In genomic region chr2:18272148-18272494, GRCh38 we compare ENCODE assay signal across 21 cellular contexts.
"Had no signal": no experiment of that assay in that cellular context is flagged by ENCODE, and none has a peak within 500 bp of the region (broad histone marks: within the 10 kb centered on the region; RNA-seq: fewer than 3 reads in every experiment).

No MANE protein-coding gene starts in this region.

- H3K27ac ChIP-seq: dorsolateral prefrontal cortex, neutrophil, parathyroid adenoma, prostate gland, right atrium auricular region, skin epidermis, stomach, thyroid gland, vagina had no signal

- FAIRE-seq: frontal cortex had no signal

- H3K4me1 ChIP-seq: parathyroid adenoma, prostate gland, right atrium auricular region, stomach, thyroid gland, vagina had no signal

- H3K36me3 Mint-ChIP-seq: immature natural killer cell; memory B cell; natural killer cell; stimulated activated naive B cell treated with anti-CD40 and anti-IgM and Interleukin-4, amounts not matched to agents 10 μg/mL and 1 μg/mL and 100 μg/mL, for 72 hours had no signal

- H3K9me3 Mint-ChIP-seq: memory B cell; stimulated activated naive B cell treated with anti-CD40 and anti-IgM and Interleukin-4, amounts not matched to agents 10 μg/mL and 1 μg/mL and 100 μg/mL, for 72 hours had no signal

- H3K9me3 ChIP-seq: neutrophil, prostate gland, right atrium auricular region, stomach, thyroid gland, vagina had no signal

- H3K27ac Mint-ChIP-seq: immature natural killer cell; memory B cell; natural killer cell; stimulated activated naive B cell treated with anti-CD40 and anti-IgM and Interleukin-4, amounts not matched to agents 10 μg/mL and 1 μg/mL and 100 μg/mL, for 72 hours had no signal

- H3K9ac ChIP-seq: parathyroid adenoma had no signal

- H3K4me1 Mint-ChIP-seq: immature natural killer cell; memory B cell; natural killer cell; stimulated activated naive B cell treated with anti-CD40 and anti-IgM and Interleukin-4, amounts not matched to agents 10 μg/mL and 1 μg/mL and 100 μg/mL, for 72 hours had no signal

- DNase-seq: dorsolateral prefrontal cortex; effector CD4-positive, alpha-beta T cell; hypothalamus; immature natural killer cell; islet precursor cell; natural killer cell; stimulated activated CD4-positive, alpha-beta T cell treated with anti-CD3 and anti-CD28 coated beads, Interleukin-15, amount 100 ng/mL, for 24 hours; stimulated activated CD4-positive, alpha-beta T cell treated with anti-CD3 and anti-CD28 coated beads, Interleukin-2, amount 100 ng/mL, for 48 hours; stimulated activated naive B cell treated with anti-CD40 and anti-IgM and Interleukin-4, amounts not matched to agents 10 μg/mL and 1 μg/mL and 100 μg/mL, for 72 hours; stomach; thyroid gland; trophoblast cell had no signal

- H3K27me3 ChIP-seq: neutrophil, right atrium auricular region, stomach, thyroid gland, vagina had no signal

- H3K4me3 Mint-ChIP-seq: immature natural killer cell; memory B cell; natural killer cell; stimulated activated naive B cell treated with anti-CD40 and anti-IgM and Interleukin-4, amounts not matched to agents 10 μg/mL and 1 μg/mL and 100 μg/mL, for 72 hours had no signal

- H3K27me3 Mint-ChIP-seq: memory B cell; stimulated activated naive B cell treated with anti-CD40 and anti-IgM and Interleukin-4, amounts not matched to agents 10 μg/mL and 1 μg/mL and 100 μg/mL, for 72 hours had no signal

- H3K36me3 ChIP-seq: neutrophil, prostate gland, right atrium auricular region, stomach, thyroid gland, vagina had no signal

- H3K4me3 ChIP-seq: dorsolateral prefrontal cortex, lung, prostate gland, right atrium auricular region, skin epidermis, stomach, thyroid gland, vagina had no signal

- ATAC-seq: natural killer cell; stimulated activated naive B cell treated with anti-CD40 and anti-IgM and Interleukin-4, amounts not matched to agents 10 μg/mL and 1 μg/mL and 100 μg/mL, for 72 hours had no signal
